ENCODE assay signal across 12 cellular contexts in genomic region chr9:136079916-136080246, GRCh38. TPM values are rescaled to one million over a fixed set of nuclear protein-coding genes. Genes with fewer than 3 reads are reported as not detected.
DNase-seq lines count a peak whose midpoint lies in the region; TF ChIP-seq lines count a peak whose summit lies in the region.
"Had no signal": no experiment of that assay in that cellular context is flagged by ENCODE, and none has a peak within 500 bp of the region (broad histone marks: within the 10 kb centered on the region; RNA-seq: fewer than 3 reads in every experiment).

No MANE protein-coding gene starts in this region.

- H3K27me3 ChIP-seq in muscle layer of colon (ENCODE audit: control insufficient read depth in 1 of 2, insufficient read depth in 2 of 2, low read length in 2 of 2) (no peaks in the 10 kb centered on the region), tibial nerve (no peaks in the 10 kb centered on the region)
- H3K27me3 ChIP-seq: pancreas had no signal

- no peak for TF ChIP-seq RAD21 in Ishikawa (IDR thresholded peaks at IDR 0.05; ENCODE audit: low read depth)

- no peak for TF ChIP-seq CTCF in coronary artery (IDR thresholded peaks at IDR 0.05)
- no peak for TF ChIP-seq CTCF in tibial nerve (IDR thresholded peaks at IDR 0.05)

- H3K9ac ChIP-seq in muscle layer of colon (ENCODE audit: low read length), result no peak overlapping the region

- WGBS in tibial nerve, 2 donors, result 43 to 65% methylated on average over 5 to 6 of the region's 6 CpGs

- H3K36me3 ChIP-seq in muscle layer of colon (ENCODE audit: insufficient read depth, low read length) (peaks cover 3% of the 10 kb centered on the region), tibial nerve (peaks cover 0 to 31% (median 0%) of the 10 kb centered on the region in 3 donors)
- H3K36me3 ChIP-seq: pancreas had no signal

- H3K9me3 ChIP-seq in muscle layer of colon (ENCODE audit: low read length) (no peaks in the 10 kb centered on the region), tibial nerve (no peaks in the 10 kb centered on the region)
- H3K9me3 ChIP-seq: pancreas, thoracic aorta had no signal

- H3K27ac ChIP-seq in coronary artery (peak overlapping the region; percentile 36 to 70), muscle layer of colon (ENCODE audit: low read depth, low read length) (peak overlapping the region; percentile 59), tibial nerve (peak overlapping the region in 3 of 4 donors; percentile 38 to 86 (median 72))

- peaks cover 80% of the 10 kb centered on the region for H3K4me1 ChIP-seq in muscle layer of colon (ENCODE audit: insufficient read depth, low read length)
- H3K4me1 ChIP-seq in tibial nerve, result peaks cover 0 to 89% (median 20%) of the 10 kb centered on the region in 4 donors

- DNase-seq in coronary artery (ENCODE audit: low spot score), result no peak
- no peak for DNase-seq in tibial nerve (ENCODE audit: low spot score in 2 of 2)
- no peak for DNase-seq in NCI-H774 (lab: John Stamatoyannopoulos, UW)
- no peak for DNase-seq in NCI-H1105 treated with DMSO at 0.1 percent for 48 hours (lab: John Stamatoyannopoulos, UW)
- DNase-seq in NCI-H524 (lab: John Stamatoyannopoulos, UW), result no peak
- DNase-seq: activated CD8-positive, alpha-beta T cell treated with anti-CD3 and anti-CD28 coated beads, Interleukin-2, amount 10 ng/mL, durations not matched to agents 7 days and 5 days; mesendoderm; MM.1S had no signal

- TF ChIP-seq EP300 in Ishikawa (IDR thresholded peaks at IDR 0.05; ENCODE audit: borderline replicate concordance) (no peak), tibial nerve (IDR thresholded peaks at IDR 0.05) (no peak)

- TF ChIP-seq POLR2A in tibial nerve (IDR thresholded peaks at IDR 0.05), result no peak

- H3K4me3 ChIP-seq in coronary artery, result peak overlapping the region; percentile 22
- no peak overlapping the region for H3K4me3 ChIP-seq in muscle layer of colon (ENCODE audit: low read depth in 1 of 2, low read length in 2 of 2)
- H3K4me3 ChIP-seq in tibial nerve, result no peak overlapping the region
- H3K4me3 ChIP-seq: pancreas had no signal

TF ChIP-seq in Ishikawa, 13 proteins besides CTCF, POLR2A, EP300 and RAD21:
- TF ChIP-seq TEAD4 (IDR thresholded peaks at IDR 0.05) (no peak), YY1 (IDR thresholded peaks at IDR 0.05; ENCODE audit: low read depth) (no peak), NFIC (IDR thresholded peaks at IDR 0.05) (peak; percentile 54; the same call in 1 of the 2 replicates), CEBPB (IDR thresholded peaks at IDR 0.05) (no peak), FOXM1 (IDR thresholded peaks at IDR 0.05; ENCODE audit: borderline replicate concordance, low read depth) (no peak)
TF ChIP-seq in Ishikawa: peak in this region for 1.

RNA-seq across cellular contexts. Expression of gene NACC2, which starts 15.2 kb away (rescaled TPM):
- total RNA-seq in tibial nerve, result 10 to 100 TPM; 45.6 to 55.7 (median 49.8) TPM

RNA-seq across cellular contexts. Expression of gene TMEM250, which starts 38.8 kb away (rescaled TPM):
- total RNA-seq in tibial nerve, result 10 to 100 TPM; 24.3 to 47.7 (median 26.6) TPM
